ENCODE assay signal across 12 cellular contexts in the genomic region with DNA sequence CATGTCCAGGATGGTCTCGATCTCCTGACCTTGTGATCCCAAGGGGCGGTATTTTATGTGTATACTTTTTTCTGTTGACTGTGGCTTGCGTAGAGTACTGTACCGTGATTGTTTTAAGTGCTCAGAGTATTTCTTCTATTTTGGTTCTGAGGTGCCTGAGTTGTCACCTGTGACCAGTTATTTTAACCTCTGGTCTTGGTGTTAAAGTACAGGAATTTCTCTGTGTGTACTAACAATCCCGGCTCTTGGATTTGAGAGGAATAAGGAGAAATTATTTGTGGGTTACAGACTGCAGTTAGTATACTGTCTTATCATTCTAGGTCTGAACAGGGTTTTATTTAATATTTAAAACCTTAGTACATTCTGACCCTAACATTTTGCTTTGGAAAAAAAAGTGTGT. TPM values are rescaled to one million over a fixed set of nuclear protein-coding genes. Genes with fewer than 3 reads are reported as not detected.
A peak's percentile ranks its signal among the peaks of the same experiment; 100 is the strongest.
DNase-seq lines count a peak whose midpoint lies in the region; FAIRE-seq and TF ChIP-seq lines count a peak whose summit lies in the region.
"Had no signal": no experiment of that assay in that cellular context is flagged by ENCODE, and none has a peak within 500 bp of the region (broad histone marks: within the 10 kb centered on the region; RNA-seq: fewer than 3 reads in every experiment).

No MANE protein-coding gene starts in this region.

- no peak for TF ChIP-seq POLR2A in spleen (IDR thresholded peaks at IDR 0.05)

- H3K9me1 ChIP-seq in keratinocyte (ENCODE audit: control insufficient read depth, extremely low read depth, insufficient read depth, low read length), result no peaks in the 10 kb centered on the region

- 50 to 74% (median 71%) methylated on average over 5 of the region's 5 CpGs for WGBS in spleen, 5 donors

- DNase-seq in T-helper 1 cell (no peak), keratinocyte (ENCODE audit: low read depth, low spot score) (no peak), spleen (no peak), NCI-H446 treated with DMSO at 0.1 percent for 48 hours (lab: John Stamatoyannopoulos, UW) (no peak), NCI-H1417 treated with DMSO at 0.1 percent for 48 hours (lab: John Stamatoyannopoulos, UW) (no peak)
- DNase-seq in activated T-helper 2 cell treated with anti-CD3 and anti-CD28 coated beads, Interferon-gamma antibody, Interleukin-2, Interleukin-4, amounts not matched to agents 10 μg/mL and 5 μg/mL and 100 μg/mL, durations not matched to agents 14 hours and 24 hours and 36 hours (ENCODE audit: low spot score), result no peak
- DNase-seq in stimulated activated CD4-positive, alpha-beta T cell treated with anti-CD3 and anti-CD28 coated beads, Interleukin-4, amount 100 ng/mL, for 24 hours, result no peak
- DNase-seq: SJCRH30 had no signal

- no peak overlapping the region for H2AFZ ChIP-seq in keratinocyte (ENCODE audit: control insufficient read depth, low read length)

- peak overlapping the region; percentile 45 for H3K27ac Mint-ChIP-seq in T-helper 1 cell treated with Interleukin-12 subunit alpha and Interleukin-12 subunit beta and Interleukin-4 antibody, amounts not matched to agents 30 μg/mL and 1 μg/mL, for 36 hours
- peak overlapping the region; percentile 73 for H3K27ac Mint-ChIP-seq in activated T-helper 2 cell treated with anti-CD3 and anti-CD28 coated beads, Interferon-gamma antibody, Interleukin-2, Interleukin-4, amounts not matched to agents 10 μg/mL and 5 μg/mL and 100 μg/mL, durations not matched to agents 14 hours and 24 hours and 36 hours

- peaks cover 10% of the 10 kb centered on the region for H3K36me3 Mint-ChIP-seq in T-helper 1 cell treated with Interleukin-12 subunit alpha and Interleukin-12 subunit beta and Interleukin-4 antibody, amounts not matched to agents 30 μg/mL and 1 μg/mL, for 36 hours (ENCODE audit: low read depth)
- peaks cover 30% of the 10 kb centered on the region for H3K36me3 Mint-ChIP-seq in activated T-helper 2 cell treated with anti-CD3 and anti-CD28 coated beads, Interferon-gamma antibody, Interleukin-2, Interleukin-4, amounts not matched to agents 10 μg/mL and 5 μg/mL and 100 μg/mL, durations not matched to agents 14 hours and 24 hours and 36 hours (ENCODE audit: low read depth)

- H3K36me3 ChIP-seq in keratinocyte (ENCODE audit: control insufficient read depth in 2 of 2, extremely low read depth in 1 of 2, insufficient read depth in 2 of 2, low read length in 2 of 2) (no peaks in the 10 kb centered on the region), spleen (peaks cover 0 to 25% (median 0%) of the 10 kb centered on the region in 6 donors)

- peak overlapping the region; percentile 94 to 99 (median 97) for H3K4me3 ChIP-seq in keratinocyte (ENCODE audit: control insufficient read depth in 2 of 3, extremely low read depth in 1 of 3, insufficient read depth in 2 of 3, low read depth in 1 of 3, low read length in 3 of 3)
- H3K4me3 ChIP-seq in spleen, result peak overlapping the region in 7 of 8 donors; percentile 86 to 99 (median 96)

- H3K9ac ChIP-seq in keratinocyte (ENCODE audit: control insufficient read depth, extremely low read depth, insufficient read depth, low read length), result no peak overlapping the region

- peaks cover 26% of the 10 kb centered on the region for H3K4me1 Mint-ChIP-seq in T-helper 1 cell treated with Interleukin-12 subunit alpha and Interleukin-12 subunit beta and Interleukin-4 antibody, amounts not matched to agents 30 μg/mL and 1 μg/mL, for 36 hours (ENCODE audit: low read depth)
- peaks cover 20% of the 10 kb centered on the region for H3K4me1 Mint-ChIP-seq in activated T-helper 2 cell treated with anti-CD3 and anti-CD28 coated beads, Interferon-gamma antibody, Interleukin-2, Interleukin-4, amounts not matched to agents 10 μg/mL and 5 μg/mL and 100 μg/mL, durations not matched to agents 14 hours and 24 hours and 36 hours (ENCODE audit: low read depth)

- H3K4me3 Mint-ChIP-seq in T-helper 1 cell treated with Interleukin-12 subunit alpha and Interleukin-12 subunit beta and Interleukin-4 antibody, amounts not matched to agents 30 μg/mL and 1 μg/mL, for 36 hours, result no peak overlapping the region
- no peak overlapping the region for H3K4me3 Mint-ChIP-seq in activated T-helper 2 cell treated with anti-CD3 and anti-CD28 coated beads, Interferon-gamma antibody, Interleukin-2, Interleukin-4, amounts not matched to agents 10 μg/mL and 5 μg/mL and 100 μg/mL, durations not matched to agents 14 hours and 24 hours and 36 hours (ENCODE audit: low read depth)

- H4K20me1 ChIP-seq in keratinocyte (ENCODE audit: control insufficient read depth, extremely low read depth, insufficient read depth, low read length), result peaks cover 13% of the 10 kb centered on the region

- H3K27ac ChIP-seq in keratinocyte (ENCODE audit: control insufficient read depth, insufficient read depth, low read length) (no peak overlapping the region), spleen (peak overlapping the region in 3 of 8 donors; percentile 97 to 100 (median 97))
- H3K27ac ChIP-seq: SJCRH30 had no signal

- dilution Hi-C loops in keratinocyte (cut with MboI; ENCODE audit: extremely low pct_ligation_motif_present, low sequenced_read_pairs), result no loop called here

- peak overlapping the region; percentile 79 for H3K4me2 ChIP-seq in keratinocyte (ENCODE audit: control insufficient read depth, extremely low read depth, insufficient read depth, low read depth, low read length)

- H3K9me3 ChIP-seq in keratinocyte (ENCODE audit: control insufficient read depth, low read depth, low read length), result no peaks in the 10 kb centered on the region
- H3K9me3 ChIP-seq in spleen, result no peaks in the 10 kb centered on the region
- H3K9me3 ChIP-seq: SJCRH30 had no signal

- H3K79me2 ChIP-seq in keratinocyte (ENCODE audit: control insufficient read depth, insufficient read depth, low read length), result peaks cover 70% of the 10 kb centered on the region

- TF ChIP-seq CTCF in keratinocyte (optimal IDR thresholded peaks at IDR 0.05 in 1 of 3, IDR thresholded peaks at IDR 0.05 in 1 of 3, conservative IDR thresholded peaks at IDR 0.05 in 1 of 3; ENCODE audit: extremely low read depth in 1 of 3, insufficient read depth in 2 of 3, low read length in 3 of 3), result no peak
- TF ChIP-seq CTCF in spleen (IDR thresholded peaks at IDR 0.05 in 8 of 11, conservative IDR thresholded peaks at IDR 0.05 in 3 of 11), result no peak

- no peak for FAIRE-seq in keratinocyte (lab: Jason Lieb, UNC)

- no peaks in the 10 kb centered on the region for H3K27me3 Mint-ChIP-seq in T-helper 1 cell treated with Interleukin-12 subunit alpha and Interleukin-12 subunit beta and Interleukin-4 antibody, amounts not matched to agents 30 μg/mL and 1 μg/mL, for 36 hours (ENCODE audit: low read depth)
- H3K27me3 Mint-ChIP-seq in activated T-helper 2 cell treated with anti-CD3 and anti-CD28 coated beads, Interferon-gamma antibody, Interleukin-2, Interleukin-4, amounts not matched to agents 10 μg/mL and 5 μg/mL and 100 μg/mL, durations not matched to agents 14 hours and 24 hours and 36 hours (ENCODE audit: low read depth), result no peaks in the 10 kb centered on the region

- H3K27me3 ChIP-seq in keratinocyte (ENCODE audit: control insufficient read depth, extremely low read depth, insufficient read depth, low read length), result no peaks in the 10 kb centered on the region
- no peaks in the 10 kb centered on the region for H3K27me3 ChIP-seq in spleen (replicated peaks in 1 of 7)
- H3K27me3 ChIP-seq: SJCRH30 had no signal

- H3K4me1 ChIP-seq in keratinocyte (ENCODE audit: control insufficient read depth, extremely low read depth, insufficient read depth, low read length) (peaks cover 21% of the 10 kb centered on the region), spleen (peaks cover 25 to 82% (median 69%) of the 10 kb centered on the region in 6 donors)
- H3K4me1 ChIP-seq: SJCRH30 had no signal

- H3K9me3 Mint-ChIP-seq in T-helper 1 cell treated with Interleukin-12 subunit alpha and Interleukin-12 subunit beta and Interleukin-4 antibody, amounts not matched to agents 30 μg/mL and 1 μg/mL, for 36 hours, result no peaks in the 10 kb centered on the region
- no peaks in the 10 kb centered on the region for H3K9me3 Mint-ChIP-seq in activated T-helper 2 cell treated with anti-CD3 and anti-CD28 coated beads, Interferon-gamma antibody, Interleukin-2, Interleukin-4, amounts not matched to agents 10 μg/mL and 5 μg/mL and 100 μg/mL, durations not matched to agents 14 hours and 24 hours and 36 hours

- intact Hi-C loops in activated T-helper 2 cell treated with anti-CD3 and anti-CD28 coated beads, Interferon-gamma antibody, Interleukin-2, Interleukin-4, amounts not matched to agents 10 μg/mL and 5 μg/mL and 100 μg/mL, durations not matched to agents 14 hours and 24 hours and 36 hours (cut with micrococcal nuclease), result loop anchor here (5.0 kb wide), 1 partner anchor 841 kb away; the partner anchor contains the start of gene UBE2D2
- intact Hi-C loops in spleen (cut with DNase I; ENCODE audit: low total_unique reads), result no loop called here

RNA-seq across cellular contexts. Expression of gene ANKHD1, which starts 2.0 kb away (rescaled TPM):
- 119 and 120 TPM in 2 replicates for total RNA-seq in activated T-helper 2 cell treated with anti-CD3 and anti-CD28 coated beads, Interferon-gamma antibody, Interleukin-2, Interleukin-4, amounts not matched to agents 10 μg/mL and 5 μg/mL and 100 μg/mL, durations not matched to agents 14 hours and 24 hours and 36 hours
- polyA plus RNA-seq in keratinocyte (39.5 to 65.9 TPM (median 54.3 TPM) in 3 replicates), spleen (10 to 100 TPM; 30.5 to 52.3 (median 42.3) TPM)
- 179 TPM for polyA plus RNA-seq in keratinocyte (2011; ENCODE audit: low read depth)
- 20.3 and 36.1 TPM in 2 replicates for polyA plus RNA-seq in keratinocyte (2011; cell fraction: cytosol; rRNA removed)
- polyA plus RNA-seq in keratinocyte (2011; cell fraction: nucleus; rRNA removed), result 95.3 and 112 TPM in 2 replicates
- polyA plus RNA-seq in keratinocyte (2012; ENCODE audit: low replicate concordance), result 40.4 and 64.5 TPM in 2 replicates
- polyA minus RNA-seq in keratinocyte, result 59.5 to 110 TPM (median 78.3 TPM) in 3 replicates
- 22.4 TPM for polyA minus RNA-seq in keratinocyte (2011; cell fraction: cytosol; rRNA and poly(A)+ RNA removed)
- polyA minus RNA-seq in keratinocyte (2011; cell fraction: nucleus; rRNA and poly(A)+ RNA removed), result 82.0 and 150 TPM in 2 replicates
- total RNA-seq in spleen, result 100 to 1,000 TPM; 154 to 235 (median 167) TPM

RNA-seq across cellular contexts. Expression of gene SLC4A9, which starts 43.6 kb away (rescaled TPM):
- 0.18 TPM in 1 of 2 replicates, not detected in the other for total RNA-seq in activated T-helper 2 cell treated with anti-CD3 and anti-CD28 coated beads, Interferon-gamma antibody, Interleukin-2, Interleukin-4, amounts not matched to agents 10 μg/mL and 5 μg/mL and 100 μg/mL, durations not matched to agents 14 hours and 24 hours and 36 hours
- polyA plus RNA-seq in keratinocyte, result 0.04 to 0.14 TPM (median 0.07 TPM) in 3 replicates
- not detected for polyA plus RNA-seq in keratinocyte (2011; ENCODE audit: low read depth)
- 0.09 TPM in 1 of 2 replicates, not detected in the other for polyA plus RNA-seq in keratinocyte (2011; cell fraction: cytosol; rRNA removed)
- polyA plus RNA-seq in keratinocyte (2011; cell fraction: nucleus; rRNA removed), result 0.13 and 0.25 TPM in 2 replicates
- polyA plus RNA-seq in keratinocyte (2012; ENCODE audit: low replicate concordance), result 0.06 and 0.07 TPM in 2 replicates
- not detected in 3 replicates for polyA minus RNA-seq in keratinocyte
- not detected for polyA minus RNA-seq in keratinocyte (2011; cell fraction: cytosol; rRNA and poly(A)+ RNA removed)
- 0.11 TPM in 1 of 2 replicates, not detected in the other for polyA minus RNA-seq in keratinocyte (2011; cell fraction: nucleus; rRNA and poly(A)+ RNA removed)
- total RNA-seq in spleen, result under 1 TPM in 4 of 7 donors, not detected in 3; 0.10 to 0.54 (median 0.16) TPM
- under 1 TPM; 0.03 to 0.05 (median 0.04) TPM for polyA plus RNA-seq in spleen
- total RNA-seq: A172, M059J, pulmonary artery endothelial cell, SJCRH30 had no signal

RNA-seq across cellular contexts. Expression of gene HBEGF, which starts 57.2 kb away (rescaled TPM):
- 15.7 and 17.1 TPM in 2 replicates for total RNA-seq in activated T-helper 2 cell treated with anti-CD3 and anti-CD28 coated beads, Interferon-gamma antibody, Interleukin-2, Interleukin-4, amounts not matched to agents 10 μg/mL and 5 μg/mL and 100 μg/mL, durations not matched to agents 14 hours and 24 hours and 36 hours
- polyA plus RNA-seq in keratinocyte (29.0 to 53.1 TPM (median 34.2 TPM) in 3 replicates), spleen (1 to 10 TPM; 1.2 to 2.7 (median 1.7) TPM)
- polyA plus RNA-seq in keratinocyte (2011; ENCODE audit: low read depth), result 45.6 TPM
- 24.8 and 37.0 TPM in 2 replicates for polyA plus RNA-seq in keratinocyte (2011; cell fraction: cytosol; rRNA removed)
- polyA plus RNA-seq in keratinocyte (2011; cell fraction: nucleus; rRNA removed), result 108 and 131 TPM in 2 replicates
- 22.1 and 109 TPM in 2 replicates for polyA plus RNA-seq in keratinocyte (2012; ENCODE audit: low replicate concordance)
- 11.6 to 23.4 TPM (median 17.4 TPM) in 3 replicates for polyA minus RNA-seq in keratinocyte
- 13.8 TPM for polyA minus RNA-seq in keratinocyte (2011; cell fraction: cytosol; rRNA and poly(A)+ RNA removed)
- polyA minus RNA-seq in keratinocyte (2011; cell fraction: nucleus; rRNA and poly(A)+ RNA removed), result 30.2 and 41.6 TPM in 2 replicates
- 10 to 100 TPM in 2 of 7 donors, 1 to 10 TPM in 5; 4.2 to 16.2 (median 8.9) TPM for total RNA-seq in spleen
